ENCODE assay signal across 15 cellular contexts in the genomic region with DNA sequence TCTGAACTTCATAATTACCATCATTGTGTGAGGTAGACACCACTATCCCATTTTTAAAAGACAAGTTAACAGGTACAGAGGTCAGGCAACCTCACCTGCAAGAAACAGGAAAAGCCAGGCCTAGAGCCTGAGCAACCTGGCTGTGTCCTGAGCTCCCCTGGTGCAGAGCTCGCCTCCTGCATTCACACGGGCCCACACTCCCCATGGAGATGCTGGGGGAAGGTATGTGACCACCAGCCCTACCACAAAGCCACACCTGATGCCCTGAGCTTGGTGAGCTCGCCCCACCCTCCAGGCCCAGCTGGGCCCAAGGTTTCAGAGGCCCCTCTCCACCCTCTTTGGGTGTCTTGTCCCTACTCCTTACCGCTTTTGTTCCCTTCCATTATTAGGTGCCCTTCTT. TPM values are rescaled to one million over a fixed set of nuclear protein-coding genes. Genes with fewer than 3 reads are reported as not detected.
DNase-seq lines count a peak whose midpoint lies in the region; ATAC-seq and TF ChIP-seq lines count a peak whose summit lies in the region.
"Had no signal": no experiment of that assay in that cellular context is flagged by ENCODE, and none has a peak within 500 bp of the region (broad histone marks: within the 10 kb centered on the region; RNA-seq: fewer than 3 reads in every experiment).

No MANE protein-coding gene starts in this region.

- H3K9me2 ChIP-seq in GM23338 (ENCODE audit: insufficient read depth) = 0 out of 2 replicates have a peak, but pooled peaks cover 3% of the 10 kb centered on the region

- POLR2A ChIA-PET in naive thymus-derived CD4-positive, alpha-beta T cell (lab: Charles Lee) = interaction anchor here (0.8 to 6.9 kb wide), 4 partner anchors 11 to 30 kb away, joined by 3 to 66 read pairs (median 4); partner anchors contain the start of genes IFT122 and MBD4

- peaks cover 29% of the 10 kb centered on the region for H3K36me3 ChIP-seq in GM23338 (ENCODE audit: insufficient read depth)
- H3K36me3 ChIP-seq in naive thymus-derived CD4-positive, alpha-beta T cell (ENCODE audit: control insufficient read depth in 2 of 3, insufficient read depth in 3 of 3, low read length in 3 of 3) = peaks cover 4 to 41% (median 20%) of the 10 kb centered on the region in 3 experiments

- H3K27me3 Mint-ChIP-seq in GM23338 (ENCODE audit: insufficient read depth, low read depth, poor library complexity) = peaks cover 18% of the 10 kb centered on the region
- peaks cover 4% of the 10 kb centered on the region for H3K27me3 Mint-ChIP-seq in activated T-helper 1 cell treated with anti-CD3 and anti-CD28 coated beads, Interleukin-12 subunit alpha, Interleukin-12 subunit beta, Interleukin-2, Interleukin-4 antibody, amounts not matched to agents 30 ng/mL and 10 ng/mL and 1 ng/mL, durations not matched to agents 14 hours and 24 hours and 36 hours (ENCODE audit: insufficient read depth)
- peaks cover 0 to 13% (median 0%) of the 10 kb centered on the region in 5 donors for H3K27me3 Mint-ChIP-seq in naive thymus-derived CD4-positive, alpha-beta T cell
- H3K27me3 Mint-ChIP-seq in osteocyte (ENCODE audit: unreplicated experiment) = peaks cover 11% of the 10 kb centered on the region

- intact Hi-C loops in activated T-helper 1 cell treated with anti-CD3 and anti-CD28 coated beads, Interleukin-12 subunit alpha, Interleukin-12 subunit beta, Interleukin-2, Interleukin-4 antibody, amounts not matched to agents 30 ng/mL and 10 ng/mL and 1 ng/mL, durations not matched to agents 14 hours and 24 hours and 36 hours (cut with micrococcal nuclease) = loop anchor here (2.0 kb wide), 1 partner anchor 113 kb away; a partner anchor contains a TSS
- intact Hi-C loops in naive thymus-derived CD4-positive, alpha-beta T cell (cut with micrococcal nuclease) = loop anchor here in 1 of 2 donors (2.0 kb wide), 1 partner anchor 151 kb away; the partner anchor contains the start of gene HMCES

- peaks cover 34% of the 10 kb centered on the region for H3K4me1 ChIP-seq in GM23338 (ENCODE audit: insufficient read depth)
- peaks cover 0 to 13% of the 10 kb centered on the region in 2 donors for H3K4me1 ChIP-seq in naive thymus-derived CD4-positive, alpha-beta T cell (ENCODE audit: control insufficient read depth in 2 of 2, insufficient read depth in 2 of 2, low read length in 2 of 2)

- H3K36me3 Mint-ChIP-seq in GM23338 (ENCODE audit: low read depth) = peaks cover 38% of the 10 kb centered on the region
- peaks cover 30% of the 10 kb centered on the region for H3K36me3 Mint-ChIP-seq in activated T-helper 1 cell treated with anti-CD3 and anti-CD28 coated beads, Interleukin-12 subunit alpha, Interleukin-12 subunit beta, Interleukin-2, Interleukin-4 antibody, amounts not matched to agents 30 ng/mL and 10 ng/mL and 1 ng/mL, durations not matched to agents 14 hours and 24 hours and 36 hours (ENCODE audit: low read depth)
- peaks cover 0 to 21% (median 12%) of the 10 kb centered on the region in 5 donors for H3K36me3 Mint-ChIP-seq in naive thymus-derived CD4-positive, alpha-beta T cell
- H3K36me3 Mint-ChIP-seq in osteocyte (ENCODE audit: unreplicated experiment) = peaks cover 22% of the 10 kb centered on the region

- H3K9me3 ChIP-seq in naive thymus-derived CD4-positive, alpha-beta T cell (ENCODE audit: control insufficient read depth in 2 of 3, low read length in 3 of 3) = no peaks in the 10 kb centered on the region
- H3K9me3 ChIP-seq: A549, MG63 had no signal

- peak overlapping the region; percentile 76 for H3K27ac ChIP-seq in GM23338 (ENCODE audit: low read depth)
- peak overlapping the region; percentile 65 for H3K27ac ChIP-seq in naive thymus-derived CD4-positive, alpha-beta T cell (ENCODE audit: low read depth, low read length)

- no peak overlapping the region for H2AFZ ChIP-seq in GM23338

- H3K4me2 ChIP-seq in GM23338 = 0 out of 2 replicates have a peak overlapping the region, but pooled peaks have one; percentile 66

- peak; percentile 80 for ATAC-seq in GM23338
- ATAC-seq in naive thymus-derived CD4-positive, alpha-beta T cell = no peak
- ATAC-seq in GM18502 (IDR thresholded peaks at IDR 0.05; ENCODE audit: poor library complexity, unreplicated experiment) = no peak

- TF ChIP-seq CTCF in GM23338 (conservative IDR thresholded peaks at IDR 0.05; ENCODE audit: low read depth in 2 of 2) (no peak), osteocyte (IDR thresholded peaks at IDR 0.05) (no peak)

- H3K9me3 Mint-ChIP-seq in GM23338 (no peaks in the 10 kb centered on the region), osteocyte (ENCODE audit: unreplicated experiment) (no peaks in the 10 kb centered on the region)
- H3K9me3 Mint-ChIP-seq in activated T-helper 1 cell treated with anti-CD3 and anti-CD28 coated beads, Interleukin-12 subunit alpha, Interleukin-12 subunit beta, Interleukin-2, Interleukin-4 antibody, amounts not matched to agents 30 ng/mL and 10 ng/mL and 1 ng/mL, durations not matched to agents 14 hours and 24 hours and 36 hours = no peaks in the 10 kb centered on the region
- no peaks in the 10 kb centered on the region for H3K9me3 Mint-ChIP-seq in naive thymus-derived CD4-positive, alpha-beta T cell

- H3K27me3 ChIP-seq in GM23338 (ENCODE audit: insufficient read depth) = peaks cover 11% of the 10 kb centered on the region
- H3K27me3 ChIP-seq in naive thymus-derived CD4-positive, alpha-beta T cell (ENCODE audit: control insufficient read depth in 2 of 2, insufficient read depth in 2 of 2, low read length in 2 of 2) = no peaks in the 10 kb centered on the region
- H3K27me3 ChIP-seq: MG63 had no signal

- H3K79me2 ChIP-seq in GM23338 (replicated peaks; ENCODE audit: insufficient read depth) = no peaks in the 10 kb centered on the region

- CTCF ChIA-PET in naive thymus-derived CD4-positive, alpha-beta T cell (lab: Charles Lee) = no interaction called here

- peaks cover 10% of the 10 kb centered on the region; the same call in 1 of the 2 replicates for H3F3A ChIP-seq in GM23338 (replicated peaks; ENCODE audit: low read depth)

- DNase-seq in NCI-H82 (lab: John Stamatoyannopoulos, UW) = peak; percentile 27
- DNase-seq in NCI-H82 treated with DMSO at 0.1 percent for 48 hours (lab: John Stamatoyannopoulos, UW; ENCODE audit: unreplicated experiment) = no peak
- peak; percentile 63 for DNase-seq in GM23338 (ENCODE audit: low spot score)
- no peak for DNase-seq in activated T-helper 1 cell treated with anti-CD3 and anti-CD28 coated beads, Interleukin-12 subunit alpha, Interleukin-12 subunit beta, Interleukin-2, Interleukin-4 antibody, amounts not matched to agents 30 ng/mL and 10 ng/mL and 1 ng/mL, durations not matched to agents 14 hours and 24 hours and 36 hours (ENCODE audit: low spot score)
- no peak for DNase-seq in naive thymus-derived CD4-positive, alpha-beta T cell
- no peak for DNase-seq in Ammon's horn (ENCODE audit: low spot score)
- no peak for DNase-seq in osteocyte (ENCODE audit: extremely low spot score, unreplicated experiment)
- DNase-seq: hippocampal formation, left colon, MG63, NCI-H2081, SHP77 had no signal

- H3K4me1 Mint-ChIP-seq in GM23338 (peaks cover 40% of the 10 kb centered on the region), osteocyte (ENCODE audit: unreplicated experiment) (peaks cover 12% of the 10 kb centered on the region)
- H3K4me1 Mint-ChIP-seq in activated T-helper 1 cell treated with anti-CD3 and anti-CD28 coated beads, Interleukin-12 subunit alpha, Interleukin-12 subunit beta, Interleukin-2, Interleukin-4 antibody, amounts not matched to agents 30 ng/mL and 10 ng/mL and 1 ng/mL, durations not matched to agents 14 hours and 24 hours and 36 hours (ENCODE audit: low read depth) = peaks cover 51% of the 10 kb centered on the region
- H3K4me1 Mint-ChIP-seq in naive thymus-derived CD4-positive, alpha-beta T cell = peaks cover 13 to 35% (median 26%) of the 10 kb centered on the region in 7 donors

- H3K4me3 ChIP-seq in GM23338 = no peak overlapping the region
- H3K4me3 ChIP-seq in naive thymus-derived CD4-positive, alpha-beta T cell (ENCODE audit: low read length) = no peak overlapping the region
- H3K4me3 ChIP-seq: A549, MG63 had no signal

- peak overlapping the region; percentile 92 for H3K27ac Mint-ChIP-seq in GM23338
- peak overlapping the region; percentile 69 for H3K27ac Mint-ChIP-seq in activated T-helper 1 cell treated with anti-CD3 and anti-CD28 coated beads, Interleukin-12 subunit alpha, Interleukin-12 subunit beta, Interleukin-2, Interleukin-4 antibody, amounts not matched to agents 30 ng/mL and 10 ng/mL and 1 ng/mL, durations not matched to agents 14 hours and 24 hours and 36 hours
- peak overlapping the region in 7 of 9 donors; percentile 65 to 91 (median 75) for H3K27ac Mint-ChIP-seq in naive thymus-derived CD4-positive, alpha-beta T cell
- no peak overlapping the region for H3K27ac Mint-ChIP-seq in osteocyte (ENCODE audit: unreplicated experiment)

- H4K20me1 ChIP-seq in GM23338 (replicated peaks; ENCODE audit: insufficient read depth) = no peaks in the 10 kb centered on the region

- peak overlapping the region; percentile 25; the same call in 1 of the 3 replicates for H3K4me3 Mint-ChIP-seq in GM23338
- H3K4me3 Mint-ChIP-seq in activated T-helper 1 cell treated with anti-CD3 and anti-CD28 coated beads, Interleukin-12 subunit alpha, Interleukin-12 subunit beta, Interleukin-2, Interleukin-4 antibody, amounts not matched to agents 30 ng/mL and 10 ng/mL and 1 ng/mL, durations not matched to agents 14 hours and 24 hours and 36 hours = no peak overlapping the region
- peak overlapping the region in 3 of 10 donors; percentile 35 to 87 (median 78) for H3K4me3 Mint-ChIP-seq in naive thymus-derived CD4-positive, alpha-beta T cell
- no peak overlapping the region for H3K4me3 Mint-ChIP-seq in osteocyte (ENCODE audit: unreplicated experiment)

RNA-seq across cellular contexts. Expression of gene EFCAB12, which starts 1.2 kb away (rescaled TPM):
- total RNA-seq in GM23338 (2014; rRNA removed; shearing (Covaris generic)) = 0.24 and 0.54 TPM in 2 replicates
- polyA plus RNA-seq in GM23338 (2016; fragmentation: Nextera tagmentation; extraction: Ambion mirVana) = 0.17 and 0.65 TPM in 2 replicates
- 0.32 and 0.34 TPM in 2 replicates for total RNA-seq in activated T-helper 1 cell treated with anti-CD3 and anti-CD28 coated beads, Interleukin-12 subunit alpha, Interleukin-12 subunit beta, Interleukin-2, Interleukin-4 antibody, amounts not matched to agents 30 ng/mL and 10 ng/mL and 1 ng/mL, durations not matched to agents 14 hours and 24 hours and 36 hours
- total RNA-seq in naive thymus-derived CD4-positive, alpha-beta T cell = 1 to 10 TPM; 1.5 to 2.7 (median 2.3) TPM
- polyA plus RNA-seq in naive thymus-derived CD4-positive, alpha-beta T cell = under 1 TPM in 1 of 2 donors, not detected in 1; 0.31 TPM
- 0.08 and 0.30 TPM in 2 replicates for total RNA-seq in osteocyte
- polyA plus RNA-seq: fibroblast of lung had no signal

RNA-seq across cellular contexts. Expression of gene MBD4, which starts 10.2 kb away (rescaled TPM):
- 26.4 and 33.9 TPM in 2 replicates for total RNA-seq in GM23338 (2014; rRNA removed; shearing (Covaris generic))
- 51.8 and 59.3 TPM in 2 replicates for polyA plus RNA-seq in GM23338 (2016; fragmentation: Nextera tagmentation; extraction: Ambion mirVana)
- 44.1 and 53.3 TPM in 2 replicates for total RNA-seq in activated T-helper 1 cell treated with anti-CD3 and anti-CD28 coated beads, Interleukin-12 subunit alpha, Interleukin-12 subunit beta, Interleukin-2, Interleukin-4 antibody, amounts not matched to agents 30 ng/mL and 10 ng/mL and 1 ng/mL, durations not matched to agents 14 hours and 24 hours and 36 hours
- 10 to 100 TPM; 37.9 to 56.6 (median 53.1) TPM for total RNA-seq in naive thymus-derived CD4-positive, alpha-beta T cell
- polyA plus RNA-seq in naive thymus-derived CD4-positive, alpha-beta T cell = 10 to 100 TPM; 45.2 to 46.9 TPM
- total RNA-seq in osteocyte = 23.1 and 24.2 TPM in 2 replicates

RNA-seq across cellular contexts. Expression of gene IFT122, which starts 10.4 kb away (rescaled TPM):
- 30.2 and 38.8 TPM in 2 replicates for total RNA-seq in GM23338 (2014; rRNA removed; shearing (Covaris generic))
- polyA plus RNA-seq in GM23338 (2016; fragmentation: Nextera tagmentation; extraction: Ambion mirVana) = 10.2 and 10.9 TPM in 2 replicates
- total RNA-seq in activated T-helper 1 cell treated with anti-CD3 and anti-CD28 coated beads, Interleukin-12 subunit alpha, Interleukin-12 subunit beta, Interleukin-2, Interleukin-4 antibody, amounts not matched to agents 30 ng/mL and 10 ng/mL and 1 ng/mL, durations not matched to agents 14 hours and 24 hours and 36 hours = 10.0 and 14.7 TPM in 2 replicates
- total RNA-seq in naive thymus-derived CD4-positive, alpha-beta T cell = 10 to 100 TPM; 16.6 to 25.2 (median 18.8) TPM
- polyA plus RNA-seq in naive thymus-derived CD4-positive, alpha-beta T cell = 1 to 10 TPM; 3.3 to 9.8 TPM
- 23.2 and 25.9 TPM in 2 replicates for total RNA-seq in osteocyte

Comparison
In these comparisons a context has a peak if more than half of its experiments do, and no peak if none do; other contexts are left out.
1. DNase-seq: peak in NCI-H82 (single experiment) and GM23338 (single experiment); none in NCI-H82 treated with DMSO at 0.1 percent for 48 hours (single experiment), activated T-helper 1 cell treated with anti-CD3 and anti-CD28 coated beads, Interleukin-12 subunit alpha, Interleukin-12 subunit beta, Interleukin-2, Interleukin-4 antibody, amounts not matched to agents 30 ng/mL and 10 ng/mL and 1 ng/mL, durations not matched to agents 14 hours and 24 hours and 36 hours (single experiment), naive thymus-derived CD4-positive, alpha-beta T cell (0 of 9), Ammon's horn (single experiment) and osteocyte (single experiment).